19 cellular contexts compared by ENCODE assay signal in genomic region chr7:50868426-50869100, GRCh38.
DNase-seq lines count a peak whose midpoint lies in the region; ATAC-seq and TF ChIP-seq lines count a peak whose summit lies in the region.
"Had no signal": no experiment of that assay in that cellular context is flagged by ENCODE, and none has a peak within 500 bp of the region (broad histone marks: within the 10 kb centered on the region; RNA-seq: fewer than 3 reads in every experiment).

No MANE protein-coding gene starts in this region.

- no peaks in the 10 kb centered on the region for H3K36me3 ChIP-seq in BJ (ENCODE audit: control insufficient read depth, insufficient read depth, low read length)
- no peaks in the 10 kb centered on the region for H3K36me3 ChIP-seq in IMR-90 (ENCODE audit: control insufficient read depth, insufficient read depth, low read length)
- H3K36me3 ChIP-seq in SJCRH30 = no peaks in the 10 kb centered on the region
- H3K36me3 ChIP-seq: MG63, prostate gland, tibial nerve had no signal

- H3K27me3 ChIP-seq in BJ (ENCODE audit: control insufficient read depth, insufficient read depth, low read length) (peaks cover 1% of the 10 kb centered on the region; the same call in 1 of the 2 replicates), IMR-90 (ENCODE audit: control insufficient read depth, insufficient read depth, low read length) (peaks cover 9% of the 10 kb centered on the region), SJCRH30 (peaks cover 8% of the 10 kb centered on the region; the same call in 1 of the 2 replicates)
- H3K27me3 ChIP-seq: MG63, tibial nerve had no signal

- H3K14ac ChIP-seq in IMR-90 (replicated peaks; ENCODE audit: low read depth, low read length) = no peak overlapping the region

- H3K4me1 ChIP-seq in IMR-90 (ENCODE audit: control insufficient read depth, insufficient read depth, low read length) (peaks cover 4% of the 10 kb centered on the region), SJCRH30 (peaks cover 10% of the 10 kb centered on the region)
- H3K4me1 ChIP-seq: prostate gland had no signal

- H2AK9ac ChIP-seq in IMR-90 (replicated peaks; ENCODE audit: low read depth, low read length, poor library complexity) = no peak overlapping the region

- POLR2A ChIA-PET in BJ (lab: Charles Lee) = no interaction called here
- POLR2A ChIA-PET in IMR-90 (lab: Charles Lee; ENCODE audit: unreplicated experiment) = no interaction called here

- no peak overlapping the region for H2AFZ ChIP-seq in IMR-90 (replicated peaks; ENCODE audit: low read length, poor library complexity)

- H3K18ac ChIP-seq in IMR-90 (ENCODE audit: low read depth, low read length) = no peak overlapping the region; the same call in 1 of the 2 replicates

- no peak overlapping the region for H2BK5ac ChIP-seq in IMR-90 (ENCODE audit: low read depth, low read length, poor library complexity, severe bottlenecking)

- in situ Hi-C loops in IMR-90 (cut with MboI; ENCODE audit: low sequenced_read_pairs) = no loop called here

- no peak for TF ChIP-seq POLR2A in IMR-90 (IDR thresholded peaks at IDR 0.05; ENCODE audit: low read depth, low read length)

- intact Hi-C loops in IMR-90 (cut with micrococcal nuclease) = no loop called here

- 0 out of 2 replicates have a peak overlapping the region, but pooled peaks have one; percentile 6 for H2AK5ac ChIP-seq in IMR-90 (ENCODE audit: low read depth, low read length)

- dilution Hi-C loops in IMR-90 (cut with HindIII; ENCODE audit: low sequenced_read_pairs, unreplicated experiment) = no loop called here

- CTCF ChIA-PET in BJ (lab: Yijun Ruan, JAX) (interaction anchor here (0.9 kb wide), 1 partner anchor 30 kb away, joined by 3 read pairs; no protein-coding TSS in a partner anchor), IMR-90 (lab: Yijun Ruan, JAX) (no interaction called here)

- H3K27ac ChIP-seq in IMR-90 (ENCODE audit: insufficient read depth, low read length) = no peak overlapping the region
- no peak overlapping the region for H3K27ac ChIP-seq in SJCRH30
- H3K27ac ChIP-seq: prostate gland, RWPE1 had no signal

- no peak overlapping the region for H3K23ac ChIP-seq in IMR-90 (ENCODE audit: low read depth, low read length)

- no peak overlapping the region for H4K91ac ChIP-seq in IMR-90 (ENCODE audit: insufficient read depth, low read depth, low read length)

- no TSS peak for BruUV-seq in IMR-90 (replicated peaks; lab: Mats Ljungman, UMichigan)

- DNase-seq in BJ (ENCODE audit: low read depth) (peak; percentile 6), IMR-90 (peak; percentile 15), choroid plexus epithelial cell (ENCODE audit: low read depth) (peak; percentile 2), kidney tubule cell (ENCODE audit: low spot score) (peak; percentile 76), SIG-M5 treated with dmso at 0.1 percent for 504 hours (lab: John Stamatoyannopoulos, UW; ENCODE audit: unreplicated experiment) (no peak), SJCRH30 (no peak), A172 (ENCODE audit: low spot score) (no peak), DMS79 (lab: John Stamatoyannopoulos, UW) (no peak)
- DNase-seq: activated CD4-positive, alpha-beta T cell treated with anti-CD3 and anti-CD28 coated beads for 4 hours; CD4-positive, alpha-beta memory T cell; left colon; NCI-H1417 treated with DMSO at 0.1 percent for 48 hours; NCI-H524; stimulated activated naive CD4-positive, alpha-beta T cell treated with Interleukin-2 at 50 U/mL for 16 hours had no signal

- H3K9me1 ChIP-seq in IMR-90 (ENCODE audit: insufficient read depth, low read length) = no peaks in the 10 kb centered on the region

- no peak overlapping the region for H4K8ac ChIP-seq in IMR-90 (ENCODE audit: low read depth in 2 of 2, low read length in 2 of 2)

- no peak; the same call in 1 of the 2 replicates for ATAC-seq in IMR-90 (ENCODE audit: low read depth)
- ATAC-seq: activated naive CD4-positive, alpha-beta T cell treated with anti-CD3 and anti-CD28 coated beads, Interleukin-2, amount 50 U/mL, for 72 hours; left colon had no signal

- no peaks in the 10 kb centered on the region for H3K79me1 ChIP-seq in IMR-90 (ENCODE audit: low read depth in 1 of 2, low read length in 2 of 2)

- no peak overlapping the region for H3K4ac ChIP-seq in IMR-90 (ENCODE audit: low read depth, low read length)

- H3K4me2 ChIP-seq in IMR-90 (ENCODE audit: low read depth, low read length) = no peak overlapping the region

- no peak overlapping the region for H2BK15ac ChIP-seq in IMR-90 (ENCODE audit: low read depth, low read length)

- H2BK20ac ChIP-seq in IMR-90 (ENCODE audit: low read depth, low read length) = no peak overlapping the region; the same call in 1 of the 2 replicates

- H3K9ac ChIP-seq in IMR-90 (ENCODE audit: low read depth, low read length) = no peak overlapping the region

- no peak overlapping the region for H2BK120ac ChIP-seq in IMR-90 (ENCODE audit: low read depth, low read length)

- H3K4me3 ChIP-seq in BJ (ENCODE audit: low read depth, low read length) (no peak overlapping the region), IMR-90 (ENCODE audit: insufficient read depth, low read depth, low read length) (no peak overlapping the region), choroid plexus epithelial cell (ENCODE audit: low read depth, low read length) (no peak overlapping the region), SJCRH30 (no peak overlapping the region)
- H3K4me3 ChIP-seq: MG63, prostate gland, tibial nerve had no signal

- TF ChIP-seq CTCF in BJ (IDR thresholded peaks at IDR 0.05; ENCODE audit: insufficient read depth, low read depth, low read length) (no peak), IMR-90 (conservative IDR thresholded peaks at IDR 0.05; ENCODE audit: low read depth, low read length) (no peak), choroid plexus epithelial cell (conservative IDR thresholded peaks at IDR 0.05; ENCODE audit: low read depth, low read length) (no peak)

- no peaks in the 10 kb centered on the region for H3K9me3 ChIP-seq in IMR-90 (ENCODE audit: control insufficient read depth, insufficient read depth, low read length)
- H3K9me3 ChIP-seq in SJCRH30 (replicated peaks) = no peaks in the 10 kb centered on the region
- H3K9me3 ChIP-seq: MG63, prostate gland, tibial nerve had no signal

- H4K5ac ChIP-seq in IMR-90 (ENCODE audit: low read depth, low read length) = no peak overlapping the region

- no peak overlapping the region for H3K56ac ChIP-seq in IMR-90 (ENCODE audit: extremely low read depth, insufficient read depth, low read length)

- no peaks in the 10 kb centered on the region for H4K20me1 ChIP-seq in IMR-90 (ENCODE audit: insufficient read depth, low read length)

- WGBS in IMR-90 (ENCODE audit: extremely low coverage in 2 of 2, insufficient read length in 1 of 2), 2 experiments = 100% methylated on average over 1 of the region's 3 CpGs; no CpG with 5 or more reads in 1 of the 2 experiments

- TF ChIP-seq RAD21 in IMR-90 (IDR thresholded peaks at IDR 0.05; ENCODE audit: low read length) = no peak

TF ChIP-seq in IMR-90, 13 proteins besides CTCF, POLR2A, EP300 and RAD21:
- TF ChIP-seq MXI1 (IDR thresholded peaks at IDR 0.05; ENCODE audit: borderline replicate concordance, low read depth, low read length) (no peak), CHD1 (IDR thresholded peaks at IDR 0.05; ENCODE audit: low read depth, low read length) (no peak), RCOR1 (IDR thresholded peaks at IDR 0.05; ENCODE audit: insufficient replicate concordance, low read length) (no peak), MAZ (IDR thresholded peaks at IDR 0.05; ENCODE audit: borderline replicate concordance, low read depth, low read length) (no peak), NFE2L2 (IDR thresholded peaks at IDR 0.05; ENCODE audit: low read depth, low read length) (no peak), FOS (IDR thresholded peaks at IDR 0.05; ENCODE audit: low read depth, low read length) (no peak), MAFK (IDR thresholded peaks at IDR 0.05; ENCODE audit: low read depth, low read length) (no peak)

Comparison
In these comparisons a context has a peak if more than half of its experiments do, and no peak if none do; other contexts are left out.
1. DNase-seq: peak in BJ (single experiment), IMR-90 (single experiment), choroid plexus epithelial cell (single experiment) and kidney tubule cell (single experiment); none in SIG-M5 treated with dmso at 0.1 percent for 504 hours (single experiment), SJCRH30 (0 of 2), A172 (single experiment) and DMS79 (single experiment).